ENCODE assay signal across 1 cellular context in the genomic region with DNA sequence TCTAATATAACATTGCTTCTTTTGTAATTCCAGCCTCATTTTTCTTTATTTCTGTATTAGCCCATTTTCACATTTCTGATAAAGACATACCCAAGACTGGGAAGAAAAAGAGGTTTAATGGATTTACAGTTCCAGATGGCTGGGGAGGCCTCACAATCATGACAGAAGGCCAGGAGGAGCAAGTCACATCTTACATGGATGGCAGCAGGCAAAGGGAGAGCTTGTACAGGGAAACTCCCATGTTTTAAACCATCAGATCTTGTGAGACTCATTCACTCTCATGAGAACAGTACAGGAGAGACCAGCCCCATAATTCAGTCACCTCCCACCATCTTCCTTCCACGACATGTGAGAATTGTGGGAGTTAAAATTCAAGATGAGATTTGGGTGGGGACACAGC.
TF ChIP-seq lines count a peak whose summit lies in the region.

No MANE protein-coding gene starts in this region.

TF ChIP-seq in K562, 482 proteins besides CTCF, POLR2A, EP300 and RAD21 (continued from another document):
- TF ChIP-seq, protein P1, sequence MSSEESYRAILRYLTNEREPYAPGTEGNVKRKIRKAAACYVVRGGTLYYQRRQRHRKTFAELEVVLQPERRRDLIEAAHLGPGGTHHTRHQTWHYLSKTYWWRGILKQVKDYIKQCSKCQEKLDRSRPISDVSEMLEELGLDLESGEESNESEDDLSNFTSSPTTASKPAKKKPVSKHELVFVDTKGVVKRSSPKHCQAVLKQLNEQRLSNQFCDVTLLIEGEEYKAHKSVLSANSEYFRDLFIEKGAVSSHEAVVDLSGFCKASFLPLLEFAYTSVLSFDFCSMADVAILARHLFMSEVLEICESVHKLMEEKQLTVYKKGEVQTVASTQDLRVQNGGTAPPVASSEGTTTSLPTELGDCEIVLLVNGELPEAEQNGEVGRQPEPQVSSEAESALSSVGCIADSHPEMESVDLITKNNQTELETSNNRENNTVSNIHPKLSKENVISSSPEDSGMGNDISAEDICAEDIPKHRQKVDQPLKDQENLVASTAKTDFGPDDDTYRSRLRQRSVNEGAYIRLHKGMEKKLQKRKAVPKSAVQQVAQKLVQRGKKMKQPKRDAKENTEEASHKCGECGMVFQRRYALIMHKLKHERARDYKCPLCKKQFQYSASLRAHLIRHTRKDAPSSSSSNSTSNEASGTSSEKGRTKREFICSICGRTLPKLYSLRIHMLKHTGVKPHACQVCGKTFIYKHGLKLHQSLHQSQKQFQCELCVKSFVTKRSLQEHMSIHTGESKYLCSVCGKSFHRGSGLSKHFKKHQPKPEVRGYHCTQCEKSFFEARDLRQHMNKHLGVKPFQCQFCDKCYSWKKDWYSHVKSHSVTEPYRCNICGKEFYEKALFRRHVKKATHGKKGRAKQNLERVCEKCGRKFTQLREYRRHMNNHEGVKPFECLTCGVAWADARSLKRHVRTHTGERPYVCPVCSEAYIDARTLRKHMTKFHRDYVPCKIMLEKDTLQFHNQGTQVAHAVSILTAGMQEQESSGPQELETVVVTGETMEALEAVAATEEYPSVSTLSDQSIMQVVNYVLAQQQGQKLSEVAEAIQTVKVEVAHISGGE (CRISPR knock-in tag; IDR thresholded peaks at IDR 0.05): no peak
- TF ChIP-seq ARID2 (IDR thresholded peaks at IDR 0.05) (no peak), KLF10 (CRISPR knock-in tag; IDR thresholded peaks at IDR 0.05) (no peak)
